ENCODE assay signal across 10 cellular contexts in the genomic region with DNA sequence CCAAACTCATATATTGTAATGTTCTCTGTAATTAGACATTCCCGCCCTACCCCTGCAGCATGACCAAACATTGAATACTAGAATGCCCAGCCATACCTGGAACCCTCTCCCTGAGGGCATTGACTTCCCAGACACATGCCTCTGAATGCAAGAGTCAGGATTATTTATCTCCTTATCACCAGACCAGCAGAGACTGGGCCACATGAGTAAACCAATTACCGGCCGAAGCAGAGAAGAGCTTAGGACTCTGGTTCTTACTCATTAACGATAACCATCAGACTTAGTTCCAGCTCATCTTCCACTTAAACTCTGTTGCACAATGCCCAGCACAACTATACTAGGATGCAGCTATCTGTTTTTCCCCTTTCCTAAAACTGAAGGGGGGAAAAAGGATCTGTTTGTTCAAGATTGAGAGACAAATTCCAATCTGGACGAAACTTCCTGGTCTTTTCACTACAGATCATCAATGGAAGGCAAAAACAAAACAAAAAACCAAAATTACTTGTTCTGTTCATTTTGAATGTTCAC.
DNase-seq lines count a peak whose midpoint lies in the region; ATAC-seq, FAIRE-seq and TF ChIP-seq lines count a peak whose summit lies in the region.
"Had no signal": no experiment of that assay in that cellular context is flagged by ENCODE, and none has a peak within 500 bp of the region (broad histone marks: within the 10 kb centered on the region; RNA-seq: fewer than 3 reads in every experiment).

No MANE protein-coding gene starts in this region.

- peaks cover 27% of the 10 kb centered on the region for H3K4me1 ChIP-seq in mammary epithelial cell (ENCODE audit: insufficient read depth, low read length)
- H3K4me1 ChIP-seq in lower lobe of right lung, result peaks cover 75% of the 10 kb centered on the region

- DNase-seq in AG08395 (ENCODE audit: low spot score) (peak; percentile 79), HTR-8/SVneo (ENCODE audit: insufficient read length, low spot score) (peak; percentile 81), mammary epithelial cell (peak; percentile 95), lower lobe of right lung (no peak), NCI-H345 (lab: John Stamatoyannopoulos, UW) (no peak), NCI-H510A treated with DMSO at 0.1 percent for 48 hours (lab: John Stamatoyannopoulos, UW) (no peak), NCI-H1105 (lab: John Stamatoyannopoulos, UW) (no peak)
- DNase-seq: occipital lobe had no signal

- in situ Hi-C loops in mammary epithelial cell (cut with MboI; ENCODE audit: low sequenced_read_pairs in 2 of 2), result no loop called here

- dilution Hi-C loops in mammary epithelial cell (cut with HindIII; ENCODE audit: low sequenced_read_pairs), result loop anchor here (5.0 kb wide), 1 partner anchor 51 kb away; no protein-coding TSS in a partner anchor

- peak; percentile 9 for FAIRE-seq in HTR-8/SVneo (lab: Jason Lieb, UNC)

- CTCF ChIA-PET in mammary epithelial cell (lab: Charles Lee; ENCODE audit: low non-redundant PET), result interaction anchor here (0.6 kb wide), 1 partner anchor 138 kb away, joined by 3 read pairs; no protein-coding TSS in a partner anchor

- WGBS in mammary epithelial cell (ENCODE audit: low coverage, missing lambda C conversion rate), result 47% methylated on average over 5 of the region's 5 CpGs

- H3K4me3 ChIP-seq in mammary epithelial cell (replicated peaks in 1 of 3; ENCODE audit: insufficient read depth in 1 of 3, low read depth in 2 of 3, low read length in 3 of 3) (no peak overlapping the region), lower lobe of right lung (no peak overlapping the region)

- H3K9ac ChIP-seq in mammary epithelial cell (ENCODE audit: insufficient read depth, low read length), result no peak overlapping the region

- H3K79me2 ChIP-seq in mammary epithelial cell (ENCODE audit: insufficient read depth, low read length), result no peaks in the 10 kb centered on the region

- H4K20me1 ChIP-seq in mammary epithelial cell (ENCODE audit: insufficient read depth, low read length), result no peaks in the 10 kb centered on the region

- intact Hi-C loops in mammary epithelial cell (cut with micrococcal nuclease) (loop anchor here (1.0 to 2.0 kb wide), 2 partner anchors 21 to 50 kb away; no protein-coding TSS in a partner anchor), lower lobe of right lung (cut with DNase I) (no loop called here)

- H3K36me3 ChIP-seq in mammary epithelial cell (ENCODE audit: insufficient read depth, low read length) (no peaks in the 10 kb centered on the region), lower lobe of right lung (no peaks in the 10 kb centered on the region)

- no peaks in the 10 kb centered on the region for H3K9me3 ChIP-seq in mammary epithelial cell (replicated peaks; ENCODE audit: insufficient read depth, low read length)
- H3K9me3 ChIP-seq in lower lobe of right lung, result no peaks in the 10 kb centered on the region

- no TSS peak for BruUV-seq in mammary epithelial cell (replicated peaks; lab: Mats Ljungman, UMichigan)

- H2AFZ ChIP-seq in mammary epithelial cell (ENCODE audit: low read depth, low read length), result no peak overlapping the region

- peak overlapping the region; percentile 31 for H3K4me2 ChIP-seq in mammary epithelial cell (ENCODE audit: insufficient read depth, low read depth, low read length)

- H3K27ac ChIP-seq in mammary epithelial cell (ENCODE audit: insufficient read depth, low read depth, low read length) (peak overlapping the region; percentile 38), lower lobe of right lung (peak overlapping the region; percentile 69)

- ATAC-seq in lower lobe of right lung (no peak), HG03196 (IDR thresholded peaks at IDR 0.05; ENCODE audit: unreplicated experiment) (no peak)
- ATAC-seq: WTC11 had no signal

- TF ChIP-seq CTCF in mammary epithelial cell (conservative IDR thresholded peaks at IDR 0.05 in 1 of 2, IDR thresholded peaks at IDR 0.05 in 1 of 2; ENCODE audit: extremely low read depth in 1 of 2, insufficient read depth in 1 of 2, low read depth in 1 of 2, low read length in 2 of 2) (no peak), lower lobe of right lung (IDR thresholded peaks at IDR 0.05) (no peak)

- H3K27me3 ChIP-seq in mammary epithelial cell (ENCODE audit: insufficient read depth, low read length) (no peaks in the 10 kb centered on the region), lower lobe of right lung (ENCODE audit: low read depth) (no peaks in the 10 kb centered on the region)

Comparison
In these comparisons a context has a peak if more than half of its experiments do, and no peak if none do; other contexts are left out.
1. DNase-seq: peak in AG08395 (single experiment), HTR-8/SVneo (single experiment) and mammary epithelial cell (single experiment); none in lower lobe of right lung (single experiment), NCI-H345 (single experiment), NCI-H510A treated with DMSO at 0.1 percent for 48 hours (single experiment) and NCI-H1105 (single experiment).